ENCODE assay signal across 4 cellular contexts in the genomic region with DNA sequence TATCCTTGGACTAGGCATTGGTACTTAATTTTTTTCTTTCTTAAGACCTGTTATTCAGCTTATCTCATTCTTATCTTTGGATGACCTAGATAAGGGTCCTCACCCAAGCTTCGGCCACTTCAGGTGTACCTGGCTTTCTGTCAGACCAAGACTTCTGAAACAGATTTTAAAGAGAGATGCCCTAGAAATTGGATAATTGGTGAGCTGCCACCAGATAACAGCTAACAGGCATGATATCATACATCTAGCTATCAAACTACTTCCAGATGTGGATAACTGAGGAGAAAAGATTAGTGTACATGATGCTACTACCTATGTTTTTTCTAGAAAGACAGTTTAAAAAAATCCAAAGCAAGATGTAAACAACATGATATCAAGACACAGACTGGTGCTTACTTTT.
"Had no signal": no experiment of that assay in that cellular context is flagged by ENCODE, and none has a peak within 500 bp of the region (broad histone marks: within the 10 kb centered on the region; RNA-seq: fewer than 3 reads in every experiment).

No MANE protein-coding gene starts in this region.

- H2AFZ ChIP-seq: GM23338 had no signal

- H3K4me2 ChIP-seq: GM23338 had no signal

- H3K4me3 Mint-ChIP-seq: GM23338, H9 had no signal

- H3K4me3 ChIP-seq: GM23338 had no signal

- DNase-seq: H9, HCEC 1CT, IMR-90 had no signal

- H3K9me3 Mint-ChIP-seq: GM23338, H9 had no signal

- H3K4me1 Mint-ChIP-seq: GM23338, H9 had no signal

- H3K27ac Mint-ChIP-seq: GM23338, H9 had no signal
